ENCODE assay signal across 19 cellular contexts in the genomic region with DNA sequence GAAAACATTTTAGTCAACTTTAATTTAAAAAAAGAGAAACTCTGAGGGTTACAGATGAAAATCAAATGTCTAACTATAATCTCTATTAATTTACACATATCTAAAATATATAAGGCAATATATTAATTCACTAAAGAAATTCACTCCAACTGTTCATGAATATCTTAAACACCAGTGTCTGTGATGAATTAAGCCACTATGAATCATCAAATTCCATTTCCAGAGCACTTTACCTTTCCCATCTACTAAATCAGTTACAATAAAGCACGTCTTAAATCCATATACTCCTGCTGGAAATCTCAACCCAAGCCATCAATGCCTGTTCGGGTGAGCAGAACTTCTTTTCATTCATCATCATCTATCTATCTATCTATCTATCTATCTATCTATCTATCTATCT.
"Had no signal": no experiment of that assay in that cellular context is flagged by ENCODE, and none has a peak within 500 bp of the region (broad histone marks: within the 10 kb centered on the region; RNA-seq: fewer than 3 reads in every experiment).

No MANE protein-coding gene starts in this region.

- H3K4me1 ChIP-seq: parathyroid adenoma had no signal

- FAIRE-seq: kidney had no signal

- H2AFZ ChIP-seq: parathyroid adenoma had no signal

- H3K4me3 ChIP-seq: lung, sigmoid colon, upper lobe of right lung had no signal

- H3K9ac ChIP-seq: parathyroid adenoma had no signal

- H3K36me3 ChIP-seq: sigmoid colon, upper lobe of right lung had no signal

- DNase-seq: activated CD4-positive, alpha-beta T cell treated with anti-CD3 and anti-CD28 coated beads, Interleukin-2, amount 10 ng/mL, durations not matched to agents 24 days and 14 days; activated CD8-positive, alpha-beta T cell treated with anti-CD3 and anti-CD28 coated beads for 36 hours; activated naive CD4-positive, alpha-beta T cell treated with Interleukin-2 at 50 U/mL for 16 hours; activated naive CD8-positive, alpha-beta T cell treated with anti-CD3 and anti-CD28 coated beads, Interleukin-2, amount 10 ng/mL, durations not matched to agents 7 days and 5 days; activated T-cell treated with anti-CD3 and anti-CD28 coated beads, Interleukin-2, amount 50 U/mL, for 24 hours; anterior cingulate cortex; cerebellar nuclear complex; effector CD8-positive, alpha-beta T cell; foreskin melanocyte; kidney; midbrain; sigmoid colon; stimulated activated CD4-positive, alpha-beta T cell treated with anti-CD3 and anti-CD28 coated beads, Interleukin-4, amount 100 ng/mL, for 4 hours; T-helper 1 cell; T-helper 9 cell; upper lobe of right lung had no signal

- H3K27ac ChIP-seq: parathyroid adenoma, sigmoid colon, upper lobe of right lung had no signal

- ATAC-seq: activated CD8-positive, alpha-beta T cell treated with anti-CD3 and anti-CD28 coated beads for 36 hours; stimulated activated memory B cell treated with anti-CD40 and anti-IgM and Interleukin-4, amounts not matched to agents 10 μg/mL and 1 μg/mL and 100 μg/mL, for 72 hours; upper lobe of right lung had no signal

- H3K27me3 ChIP-seq: sigmoid colon, upper lobe of right lung had no signal

- H3K9me3 ChIP-seq: sigmoid colon, upper lobe of right lung had no signal
